ENCODE assay signal across 8 cellular contexts in the genomic region with DNA sequence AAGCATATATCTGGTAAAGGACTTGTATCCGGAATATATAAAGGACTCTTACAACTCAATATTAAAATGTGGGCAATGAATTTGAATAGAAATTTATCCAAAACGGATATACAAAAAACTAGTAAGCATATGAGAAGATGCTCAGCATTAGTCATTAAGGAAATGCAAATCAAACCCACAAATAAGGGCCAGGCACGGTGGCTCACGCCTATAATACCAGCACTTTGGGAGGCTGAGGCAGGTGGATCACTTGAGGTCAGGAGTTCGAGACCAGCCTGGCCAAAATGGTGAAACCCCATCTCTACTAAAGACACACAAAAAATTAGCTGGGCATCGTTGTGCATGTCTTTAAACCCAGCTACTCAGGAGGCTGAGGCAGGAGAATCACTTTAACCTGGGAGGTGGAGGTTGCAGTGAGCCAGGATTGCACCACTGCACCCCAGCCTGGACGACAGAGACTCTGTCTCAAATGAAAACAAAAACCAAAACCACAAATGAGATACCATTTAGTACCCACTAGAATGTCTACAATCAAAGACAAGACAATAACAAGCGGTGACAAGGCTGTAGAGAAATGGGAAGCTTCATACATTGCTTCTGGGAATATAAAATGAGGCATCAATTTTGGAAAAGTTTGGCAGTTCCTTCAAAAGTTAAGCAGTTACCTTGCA. TPM values are rescaled to one million over a fixed set of nuclear protein-coding genes. Genes with fewer than 3 reads are reported as not detected.
A peak's percentile ranks its signal among the peaks of the same experiment; 100 is the strongest.
DNase-seq lines count a peak whose midpoint lies in the region; ATAC-seq and TF ChIP-seq lines count a peak whose summit lies in the region.
"Not testable (repeated sequence)": the region's sequence is repeated elsewhere in the genome, so short reads cannot be mapped to it uniquely, and the experiment has no call there.

No MANE protein-coding gene starts in this region.

- DNase-seq in CD8-positive, alpha-beta memory T cell; activated naive CD8-positive, alpha-beta T cell treated with anti-CD3 and anti-CD28 coated beads, Interleukin-2, amount 10 ng/mL, durations not matched to agents 7 days and 5 days; memory B cell (ENCODE audit: low spot score in 2 of 2): not testable (repeated sequence)
- peak; percentile 47 for DNase-seq in activated CD8-positive, alpha-beta T cell treated with anti-CD3 and anti-CD28 coated beads for 36 hours

- ATAC-seq in GM18909 (IDR thresholded peaks at IDR 0.05; ENCODE audit: poor library complexity, unreplicated experiment): peak; percentile 39
- ATAC-seq in HG03469 (IDR thresholded peaks at IDR 0.05; ENCODE audit: unreplicated experiment): peak; percentile 33
- peak; percentile 33; the same call in 1 of the 3 replicates for ATAC-seq in SK-N-SH treated with all-trans-retinoic acid at 6 μM for 48 hours
- ATAC-seq in activated CD8-positive, alpha-beta T cell treated with anti-CD3 and anti-CD28 coated beads for 36 hours: peak; percentile 83
- peak; percentile 65 for ATAC-seq in activated naive CD8-positive, alpha-beta T cell treated with anti-CD3 and anti-CD28 coated beads, Interleukin-2, amount 10 ng/mL, durations not matched to agents 7 days and 5 days (ENCODE audit: low read depth)
- ATAC-seq in memory B cell (ENCODE audit: low read depth): peak; percentile 18
- ATAC-seq in stimulated activated memory B cell treated with anti-CD40 and anti-IgM and Interleukin-4, amounts not matched to agents 10 μg/mL and 1 μg/mL and 100 μg/mL, for 72 hours: peak; percentile 61

- peaks cover 62% of the 10 kb centered on the region for H3K4me1 ChIP-seq in CD8-positive, alpha-beta memory T cell (ENCODE audit: insufficient read depth, low read length)

- H3K9me3 ChIP-seq in CD8-positive, alpha-beta memory T cell (ENCODE audit: low read length): not testable (repeated sequence)

- peak overlapping the region; percentile 21 to 96 (median 67) for H3K27ac Mint-ChIP-seq in CD8-positive, alpha-beta memory T cell
- H3K27ac Mint-ChIP-seq in activated CD8-positive, alpha-beta T cell treated with anti-CD3 and anti-CD28 coated beads for 36 hours: peak overlapping the region; percentile 80
- peak overlapping the region; percentile 70 for H3K27ac Mint-ChIP-seq in activated naive CD8-positive, alpha-beta T cell treated with anti-CD3 and anti-CD28 coated beads, Interleukin-2, amount 10 ng/mL, durations not matched to agents 7 days and 5 days
- H3K27ac Mint-ChIP-seq in memory B cell: peak overlapping the region; percentile 83
- peak overlapping the region; percentile 64 for H3K27ac Mint-ChIP-seq in stimulated activated memory B cell treated with anti-CD40 and anti-IgM and Interleukin-4, amounts not matched to agents 10 μg/mL and 1 μg/mL and 100 μg/mL, for 72 hours

- not testable (repeated sequence) for TF ChIP-seq CTCF in activated CD8-positive, alpha-beta T cell treated with anti-CD3 and anti-CD28 coated beads for 36 hours (IDR thresholded peaks at IDR 0.05)

- H3K27ac ChIP-seq in CD8-positive, alpha-beta memory T cell (ENCODE audit: low read depth, low read length): not testable (repeated sequence)

- H3K27me3 Mint-ChIP-seq in CD8-positive, alpha-beta memory T cell; activated CD8-positive, alpha-beta T cell treated with anti-CD3 and anti-CD28 coated beads for 36 hours; activated naive CD8-positive, alpha-beta T cell treated with anti-CD3 and anti-CD28 coated beads, Interleukin-2, amount 10 ng/mL, durations not matched to agents 7 days and 5 days; memory B cell; stimulated activated memory B cell treated with anti-CD40 and anti-IgM and Interleukin-4, amounts not matched to agents 10 μg/mL and 1 μg/mL and 100 μg/mL, for 72 hours: not testable (repeated sequence)

- H3K27me3 ChIP-seq in CD8-positive, alpha-beta memory T cell (ENCODE audit: insufficient read depth, low read length, poor library complexity, severe bottlenecking): not testable (repeated sequence)

- CTCF ChIA-PET in CD8-positive, alpha-beta memory T cell (lab: Charles Lee); activated CD8-positive, alpha-beta T cell treated with anti-CD3 and anti-CD28 coated beads for 36 hours (lab: Charles Lee): not testable (repeated sequence)

- not testable (repeated sequence) for H3K4me3 ChIP-seq in CD8-positive, alpha-beta memory T cell (ENCODE audit: low read length)

- H3K4me3 Mint-ChIP-seq in CD8-positive, alpha-beta memory T cell: peak overlapping the region; percentile 31 to 76 (median 63)
- H3K4me3 Mint-ChIP-seq in activated CD8-positive, alpha-beta T cell treated with anti-CD3 and anti-CD28 coated beads for 36 hours: not testable (repeated sequence)
- peak overlapping the region; percentile 55 for H3K4me3 Mint-ChIP-seq in activated naive CD8-positive, alpha-beta T cell treated with anti-CD3 and anti-CD28 coated beads, Interleukin-2, amount 10 ng/mL, durations not matched to agents 7 days and 5 days
- peak overlapping the region; percentile 72 for H3K4me3 Mint-ChIP-seq in memory B cell
- peak overlapping the region; percentile 53 for H3K4me3 Mint-ChIP-seq in stimulated activated memory B cell treated with anti-CD40 and anti-IgM and Interleukin-4, amounts not matched to agents 10 μg/mL and 1 μg/mL and 100 μg/mL, for 72 hours

- H3K36me3 Mint-ChIP-seq in CD8-positive, alpha-beta memory T cell: peaks cover 0 to 42% (median 4%) of the 10 kb centered on the region in 3 donors
- peaks cover 35% of the 10 kb centered on the region for H3K36me3 Mint-ChIP-seq in activated CD8-positive, alpha-beta T cell treated with anti-CD3 and anti-CD28 coated beads for 36 hours (ENCODE audit: low read depth)
- H3K36me3 Mint-ChIP-seq in activated naive CD8-positive, alpha-beta T cell treated with anti-CD3 and anti-CD28 coated beads, Interleukin-2, amount 10 ng/mL, durations not matched to agents 7 days and 5 days: peaks cover 31% of the 10 kb centered on the region
- not testable (repeated sequence) for H3K36me3 Mint-ChIP-seq in memory B cell
- H3K36me3 Mint-ChIP-seq in stimulated activated memory B cell treated with anti-CD40 and anti-IgM and Interleukin-4, amounts not matched to agents 10 μg/mL and 1 μg/mL and 100 μg/mL, for 72 hours: peaks cover 21% of the 10 kb centered on the region

- H3K4me1 Mint-ChIP-seq in CD8-positive, alpha-beta memory T cell: peaks cover 65 to 84% (median 83%) of the 10 kb centered on the region in 3 donors
- H3K4me1 Mint-ChIP-seq in activated CD8-positive, alpha-beta T cell treated with anti-CD3 and anti-CD28 coated beads for 36 hours (ENCODE audit: low read depth): peaks cover 59% of the 10 kb centered on the region
- peaks cover 55% of the 10 kb centered on the region for H3K4me1 Mint-ChIP-seq in activated naive CD8-positive, alpha-beta T cell treated with anti-CD3 and anti-CD28 coated beads, Interleukin-2, amount 10 ng/mL, durations not matched to agents 7 days and 5 days
- H3K4me1 Mint-ChIP-seq in memory B cell: peaks cover 47% of the 10 kb centered on the region
- H3K4me1 Mint-ChIP-seq in stimulated activated memory B cell treated with anti-CD40 and anti-IgM and Interleukin-4, amounts not matched to agents 10 μg/mL and 1 μg/mL and 100 μg/mL, for 72 hours: peaks cover 68% of the 10 kb centered on the region

- POLR2A ChIA-PET in CD8-positive, alpha-beta memory T cell (lab: Charles Lee): interaction anchor here (0.6 to 1.2 kb wide), 2 partner anchors 10 to 13 kb away, joined by 3 to 4 read pairs; no protein-coding TSS in a partner anchor
- POLR2A ChIA-PET in activated CD8-positive, alpha-beta T cell treated with anti-CD3 and anti-CD28 coated beads for 36 hours (lab: Charles Lee): interaction anchor here (1.3 to 2.2 kb wide), 2 partner anchors 10 to 15 kb away, joined by 6 to 9 read pairs; a partner anchor contains a TSS
- POLR2A ChIA-PET in activated naive CD8-positive, alpha-beta T cell treated with anti-CD3 and anti-CD28 coated beads, Interleukin-2, amount 10 ng/mL, durations not matched to agents 7 days and 5 days (lab: Charles Lee): interaction anchor here (1.7 kb wide), 1 partner anchor 15 kb away, joined by 10 read pairs; a partner anchor contains a TSS

- not testable (repeated sequence) for H3K9me3 Mint-ChIP-seq in CD8-positive, alpha-beta memory T cell; activated CD8-positive, alpha-beta T cell treated with anti-CD3 and anti-CD28 coated beads for 36 hours; activated naive CD8-positive, alpha-beta T cell treated with anti-CD3 and anti-CD28 coated beads, Interleukin-2, amount 10 ng/mL, durations not matched to agents 7 days and 5 days; memory B cell; stimulated activated memory B cell treated with anti-CD40 and anti-IgM and Interleukin-4, amounts not matched to agents 10 μg/mL and 1 μg/mL and 100 μg/mL, for 72 hours

- not testable (repeated sequence) for H3K36me3 ChIP-seq in CD8-positive, alpha-beta memory T cell (ENCODE audit: insufficient read depth, low read length)

- intact Hi-C loops in activated CD8-positive, alpha-beta T cell treated with anti-CD3 and anti-CD28 coated beads for 36 hours (cut with micrococcal nuclease): not testable (repeated sequence)

RNA-seq across cellular contexts. Expression of a gene that starts 15.6 kb away (rescaled TPM):
- 100 to 1,000 TPM; 158 to 159 TPM for total RNA-seq in CD8-positive, alpha-beta memory T cell
- polyA plus RNA-seq in CD8-positive, alpha-beta memory T cell: 139 TPM
- total RNA-seq in activated CD8-positive, alpha-beta T cell treated with anti-CD3 and anti-CD28 coated beads for 36 hours: 100 to 1,000 TPM; 106 to 111 TPM
- 100 to 1,000 TPM; 138 to 142 TPM for total RNA-seq in activated naive CD8-positive, alpha-beta T cell treated with anti-CD3 and anti-CD28 coated beads, Interleukin-2, amount 10 ng/mL, durations not matched to agents 7 days and 5 days

Comparison
In these comparisons a context has a peak if more than half of its experiments do, and no peak if none do; other contexts are left out.
1. ATAC-seq: peak in every context shown above with its lines; median percentile 83 in activated CD8-positive, alpha-beta T cell treated with anti-CD3 and anti-CD28 coated beads for 36 hours; 65 in activated naive CD8-positive, alpha-beta T cell treated with anti-CD3 and anti-CD28 coated beads, Interleukin-2, amount 10 ng/mL, durations not matched to agents 7 days and 5 days; 61 in stimulated activated memory B cell treated with anti-CD40 and anti-IgM and Interleukin-4, amounts not matched to agents 10 μg/mL and 1 μg/mL and 100 μg/mL, for 72 hours; 39 in GM18909; 33 in HG03469; 33 in SK-N-SH treated with all-trans-retinoic acid at 6 μM for 48 hours; 18 in memory B cell.